17 cellular contexts compared by ENCODE assay signal in the genomic region with DNA sequence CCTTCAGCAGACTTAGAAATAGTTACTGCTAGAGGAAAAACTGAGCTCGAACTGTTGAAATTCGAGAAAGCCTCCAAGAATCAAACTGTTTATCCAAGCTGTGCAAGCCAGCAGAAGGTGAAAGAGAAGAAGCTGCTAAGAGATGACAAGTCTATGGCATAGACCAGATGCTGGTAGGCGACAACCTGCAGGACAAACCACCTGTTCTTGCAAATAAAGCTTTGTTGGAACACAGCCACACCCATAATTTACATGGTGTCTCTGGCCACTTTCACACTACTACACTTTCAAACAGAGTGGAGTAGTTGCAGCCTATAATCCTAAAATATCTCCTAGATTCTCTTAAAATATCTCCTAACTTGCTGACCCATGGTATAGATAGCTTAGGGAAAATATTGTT. TPM values are rescaled to one million over a fixed set of nuclear protein-coding genes. Genes with fewer than 3 reads are reported as not detected.
DNase-seq lines count a peak whose midpoint lies in the region; ATAC-seq lines count a peak whose summit lies in the region.
"Had no signal": no experiment of that assay in that cellular context is flagged by ENCODE, and none has a peak within 500 bp of the region (broad histone marks: within the 10 kb centered on the region; RNA-seq: fewer than 3 reads in every experiment).

No MANE protein-coding gene starts in this region.

- intact Hi-C loops in left colon (cut with DNase I, micrococcal nuclease), result no loop called here
- intact Hi-C loops in activated CD4-positive, alpha-beta T cell treated with anti-CD3 and anti-CD28 coated beads, Interleukin-2, amount 10 ng/mL, durations not matched to agents 24 days and 14 days (cut with micrococcal nuclease), result no loop called here

- H3K27me3 Mint-ChIP-seq in activated CD4-positive, alpha-beta T cell treated with anti-CD3 and anti-CD28 coated beads, Interleukin-2, amount 10 ng/mL, durations not matched to agents 24 days and 14 days, result no peaks in the 10 kb centered on the region

- H3K36me3 Mint-ChIP-seq in activated CD4-positive, alpha-beta T cell treated with anti-CD3 and anti-CD28 coated beads, Interleukin-2, amount 10 ng/mL, durations not matched to agents 24 days and 14 days (ENCODE audit: low read depth), result no peaks in the 10 kb centered on the region

- no peaks in the 10 kb centered on the region for H3K9me3 Mint-ChIP-seq in activated CD4-positive, alpha-beta T cell treated with anti-CD3 and anti-CD28 coated beads, Interleukin-2, amount 10 ng/mL, durations not matched to agents 24 days and 14 days

- no peak overlapping the region for H3K4me3 Mint-ChIP-seq in activated CD4-positive, alpha-beta T cell treated with anti-CD3 and anti-CD28 coated beads, Interleukin-2, amount 10 ng/mL, durations not matched to agents 24 days and 14 days

- H3K27ac Mint-ChIP-seq in activated CD4-positive, alpha-beta T cell treated with anti-CD3 and anti-CD28 coated beads, Interleukin-2, amount 10 ng/mL, durations not matched to agents 24 days and 14 days, result no peak overlapping the region

- peak; percentile 51 for ATAC-seq in GM18867 (IDR thresholded peaks at IDR 0.05; ENCODE audit: unreplicated experiment)
- ATAC-seq in left colon, result peak; percentile 74

- DNase-seq in DMS 273 (lab: John Stamatoyannopoulos, UW; ENCODE audit: unreplicated experiment) (peak; percentile 67), NCI-H69 (lab: John Stamatoyannopoulos, UW) (peak; percentile 75), left colon (no peak), NCI-H187 treated with DMSO at 0.1 percent for 48 hours (lab: John Stamatoyannopoulos, UW) (no peak), UCSD-AML1 (lab: John Stamatoyannopoulos, UW; ENCODE audit: unreplicated experiment) (no peak)
- no peak for DNase-seq in activated CD4-positive, alpha-beta T cell treated with anti-CD3 and anti-CD28 coated beads, Interleukin-2, amount 10 ng/mL, durations not matched to agents 24 days and 14 days
- no peak for DNase-seq in stimulated activated CD4-positive, alpha-beta T cell treated with anti-CD3 and anti-CD28 coated beads, Interleukin-2, amount 100 ng/mL, for 48 hours
- DNase-seq: C1 segment of cervical spinal cord, DND-41, KG1, NCI-H1436 treated with DMSO at 0.1 percent for 48 hours, NCI-H2081, NCI-H510A, OCI-M1, SHP77, SK-N-SH had no signal

- no peaks in the 10 kb centered on the region for H3K4me1 Mint-ChIP-seq in activated CD4-positive, alpha-beta T cell treated with anti-CD3 and anti-CD28 coated beads, Interleukin-2, amount 10 ng/mL, durations not matched to agents 24 days and 14 days

RNA-seq across cellular contexts. Expression of a gene that starts 33.3 kb away (rescaled TPM):
- total RNA-seq in left colon, result 100 to 1,000 TPM in 1 of 2 donors, 10 to 100 TPM in 1; 67.7 to 129 TPM
- total RNA-seq in activated CD4-positive, alpha-beta T cell treated with anti-CD3 and anti-CD28 coated beads, Interleukin-2, amount 10 ng/mL, durations not matched to agents 24 days and 14 days, result 3.8 and 4.2 TPM in 2 replicates

Comparison
In these comparisons a context has a peak if more than half of its experiments do, and no peak if none do; other contexts are left out.
1. DNase-seq: peak in DMS 273 (single experiment) and NCI-H69 (single experiment); none in left colon (0 of 2), NCI-H187 treated with DMSO at 0.1 percent for 48 hours (single experiment), UCSD-AML1 (single experiment), activated CD4-positive, alpha-beta T cell treated with anti-CD3 and anti-CD28 coated beads, Interleukin-2, amount 10 ng/mL, durations not matched to agents 24 days and 14 days (single experiment) and stimulated activated CD4-positive, alpha-beta T cell treated with anti-CD3 and anti-CD28 coated beads, Interleukin-2, amount 100 ng/mL, for 48 hours (0 of 2).
2. RNA of a gene that starts 33.3 kb away (total RNA-seq): 67.7 to 129 TPM in left colon; 3.8 to 4.2 TPM in activated CD4-positive, alpha-beta T cell treated with anti-CD3 and anti-CD28 coated beads, Interleukin-2, amount 10 ng/mL, durations not matched to agents 24 days and 14 days; every median in the first group is over 10 times any median in the second.